In genomic region chr20:7237251-7237650, GRCh38 we compare ENCODE assay signal across 16 cellular contexts.
"Had no signal": no experiment of that assay in that cellular context is flagged by ENCODE, and none has a peak within 500 bp of the region (broad histone marks: within the 10 kb centered on the region; RNA-seq: fewer than 3 reads in every experiment).

No MANE protein-coding gene starts in this region.

- FAIRE-seq: HepG2 had no signal

- H3K4me2 ChIP-seq: SK-N-SH had no signal

- H3K27me3 ChIP-seq: MG63 had no signal

- H3K9me2 ChIP-seq: SK-N-SH had no signal

- H3K9ac ChIP-seq: SK-N-SH had no signal

- H3K4me3 ChIP-seq: MG63 had no signal

- H3K27ac ChIP-seq: RWPE1 had no signal

- H3K9me3 ChIP-seq: MG63, SK-N-SH had no signal

- H3K36me3 ChIP-seq: MG63 had no signal

- DNase-seq: IMR-90, Karpas-422, KG1, MG63, NCI-H1092 treated with DMSO at 0.1 percent for 48 hours, NCI-H187, NCI-H2029, NCI-H2081 treated with DMSO at 0.1 percent for 48 hours, NCI-H345, NCI-H446 treated with DMSO at 0.1 percent for 48 hours, NCI-H510A treated with DMSO at 0.1 percent for 48 hours, NCI-H526, SHP77, SK-N-SH had no signal
